8 cellular contexts compared by ENCODE assay signal in genomic region chr3:9951962-9952805, GRCh38. TPM values are rescaled to one million over a fixed set of nuclear protein-coding genes. Genes with fewer than 3 reads are reported as not detected.
A peak's percentile ranks its signal among the peaks of the same experiment; 100 is the strongest.
DNase-seq lines count a peak whose midpoint lies in the region; ATAC-seq and TF ChIP-seq lines count a peak whose summit lies in the region.

PRRT3 (minus strand) TSS chr3:9952408; CDS start chr3:9950115, 2,293 bp downstream.

- in situ Hi-C loops in gastrocnemius medialis (cut with MboI; ENCODE audit: low sequenced_read_pairs in 4 of 4) = no loop called here

- no peak for TF ChIP-seq POLR2A in gastrocnemius medialis (IDR thresholded peaks at IDR 0.05)

- H3K36me3 Mint-ChIP-seq in activated naive CD4-positive, alpha-beta T cell treated with anti-CD3 and anti-CD28 coated beads, Interleukin-2, amount 50 U/mL, for 72 hours = no peaks in the 10 kb centered on the region

- peak within 1 kb of the TSS; percentile 59 to 86 for H3K27ac Mint-ChIP-seq in activated naive CD4-positive, alpha-beta T cell treated with anti-CD3 and anti-CD28 coated beads, Interleukin-2, amount 50 U/mL, for 72 hours

- H3K27ac ChIP-seq in RWPE2 (ENCODE audit: poor library complexity, severe bottlenecking) (no peak within 1 kb of the TSS), gastrocnemius medialis (peak within 1 kb of the TSS in 3 of 4 donors; percentile 4 to 19 (median 8))

- ATAC-seq in GM18867 (IDR thresholded peaks at IDR 0.05; ENCODE audit: unreplicated experiment) = peak; percentile 87
- ATAC-seq in HG03103 (IDR thresholded peaks at IDR 0.05; ENCODE audit: low read depth, unreplicated experiment) = peak; percentile 53
- peak; percentile 75 for ATAC-seq in RWPE2 (ENCODE audit: low read depth)
- ATAC-seq in activated naive CD4-positive, alpha-beta T cell treated with anti-CD3 and anti-CD28 coated beads, Interleukin-2, amount 50 U/mL, for 72 hours = peak; percentile 57 to 85
- peak; percentile 44 for ATAC-seq in left ventricle myocardium superior
- ATAC-seq in gastrocnemius medialis = peak in 1 of 2 donors; percentile 15

- H3K36me3 ChIP-seq in RWPE2 (ENCODE audit: low read depth) = 0 out of 2 replicates have a peak, but pooled peaks cover 5% of the 10 kb centered on the region
- no peaks in the 10 kb centered on the region for H3K36me3 ChIP-seq in gastrocnemius medialis

- DNase-seq in AML-193 (lab: John Stamatoyannopoulos, UW) = peak; percentile 49
- no peak for DNase-seq in RWPE2 (ENCODE audit: low spot score)
- DNase-seq in activated naive CD4-positive, alpha-beta T cell treated with anti-CD3 and anti-CD28 coated beads, Interleukin-2, amount 50 U/mL, for 72 hours (ENCODE audit: low spot score in 2 of 2) = peak in 1 of 2 donors; percentile 70
- peak; percentile 54 for DNase-seq in left ventricle myocardium superior
- peak in 1 of 2 donors; percentile 35 for DNase-seq in gastrocnemius medialis
- DNase-seq in NCI-H1436 treated with DMSO at 0.1 percent for 48 hours (lab: John Stamatoyannopoulos, UW) = no peak

- H3K9me3 Mint-ChIP-seq in activated naive CD4-positive, alpha-beta T cell treated with anti-CD3 and anti-CD28 coated beads, Interleukin-2, amount 50 U/mL, for 72 hours = no peaks in the 10 kb centered on the region

- peaks cover 10% of the 10 kb centered on the region for H3K4me1 ChIP-seq in RWPE2 (ENCODE audit: insufficient read depth, poor library complexity, severe bottlenecking)
- peaks cover 25 to 29% of the 10 kb centered on the region in 2 donors for H3K4me1 ChIP-seq in gastrocnemius medialis

- H3K4me3 ChIP-seq in RWPE2 (ENCODE audit: severe bottlenecking) (peak within 1 kb of the TSS; percentile 45), gastrocnemius medialis (peak within 1 kb of the TSS; percentile 29 to 74 (median 48))

- H3K27me3 ChIP-seq in RWPE2 (ENCODE audit: insufficient read depth, poor library complexity, severe bottlenecking) (no peaks in the 10 kb centered on the region), gastrocnemius medialis (no peaks in the 10 kb centered on the region)

- intact Hi-C loops in left ventricle myocardium superior (cut with micrococcal nuclease) = no loop called here
- intact Hi-C loops in gastrocnemius medialis (cut with DNase I; ENCODE audit: low total_unique reads) = no loop called here

- TF ChIP-seq CTCF in RWPE2 (IDR thresholded peaks at IDR 0.05; ENCODE audit: poor library complexity, severe bottlenecking) (no peak), gastrocnemius medialis (IDR thresholded peaks at IDR 0.05 in 4 of 5, conservative IDR thresholded peaks at IDR 0.05 in 1 of 5) (no peak)

- no peaks in the 10 kb centered on the region for H3K9me3 ChIP-seq in RWPE2 (ENCODE audit: severe bottlenecking)
- H3K9me3 ChIP-seq in gastrocnemius medialis = no peaks in the 10 kb centered on the region

RNA-seq across cellular contexts. Expression of gene PRRT3, which starts in this region (rescaled TPM):
- 1 to 10 TPM; 1.6 to 6.7 TPM for total RNA-seq in activated naive CD4-positive, alpha-beta T cell treated with anti-CD3 and anti-CD28 coated beads, Interleukin-2, amount 50 U/mL, for 72 hours
- 0.35 TPM for total RNA-seq in left ventricle myocardium superior
- total RNA-seq in gastrocnemius medialis = 1 to 10 TPM in 3 of 4 donors, under 1 TPM in 1; 0.92 to 7.4 (median 2.5) TPM

Comparison
In these comparisons a context has a peak if more than half of its experiments do, and no peak if none do; other contexts are left out.
1. Peak in DNase-seq and ATAC-seq in left ventricle myocardium superior; RNA of the gene not detected or under 1 TPM.
2. DNase-seq: peak in AML-193 (2 of 2); none in RWPE2 (single experiment) and NCI-H1436 treated with DMSO at 0.1 percent for 48 hours (single experiment).